20 cellular contexts compared by ENCODE assay signal in the genomic region with DNA sequence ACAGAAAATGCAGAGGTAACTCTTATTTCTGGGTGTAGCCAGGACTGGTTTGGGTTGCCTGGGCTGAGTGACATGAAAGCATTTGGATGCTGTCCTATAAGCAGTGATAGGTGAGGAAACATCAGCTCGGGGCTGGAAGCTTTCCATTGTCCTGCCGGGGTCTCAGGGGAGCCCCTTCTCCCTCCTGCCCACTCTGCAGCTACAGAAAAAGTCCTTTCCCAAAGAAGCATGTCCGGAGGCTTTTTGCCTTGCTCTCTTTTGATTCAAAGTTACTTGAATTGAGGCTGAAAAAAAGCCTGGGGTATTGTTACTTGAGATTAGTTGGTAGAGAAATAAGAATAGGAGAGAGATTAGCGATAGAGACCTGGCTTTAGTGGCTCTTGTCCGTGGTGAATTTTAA.
"Had no signal": no experiment of that assay in that cellular context is flagged by ENCODE, and none has a peak within 500 bp of the region (broad histone marks: within the 10 kb centered on the region; RNA-seq: fewer than 3 reads in every experiment).

No MANE protein-coding gene starts in this region.

- H3K9me3 Mint-ChIP-seq: dendritic cell treated with granulocyte-macrophage colony-stimulating factor and Interleukin-4, amounts not matched to agents 40 ng/mL and 50 ng/mL, for 4 days; effector memory CD8-positive, alpha-beta T cell; natural killer cell treated with Interleukin-12 subunit alpha and Interleukin-12 subunit beta and Interleukin-15 and Interleukin-18, amount 100 ng/mL, for 72 hours; neural crest cell; stimulated activated naive B cell treated with anti-CD40 and anti-IgM and Interleukin-4, amounts not matched to agents 10 μg/mL and 1 μg/mL and 100 μg/mL, for 72 hours; stimulated activated naive CD8-positive, alpha-beta T cell treated with anti-CD3 and anti-CD28 coated beads, Interleukin-15, Interleukin-2, amounts not matched to agents 100 ng/mL and 50 ng/mL, for 24 hours had no signal

- DNase-seq: colonic mucosa; effector memory CD8-positive, alpha-beta T cell; erythroblast; head of caudate nucleus; left ventricle myocardium superior; lower lobe of right lung; naive B cell; nucleus accumbens; right cardiac atrium; sigmoid colon; spleen; stimulated activated naive B cell treated with anti-CD40 and anti-IgM and Interleukin-4, amounts not matched to agents 10 μg/mL and 1 μg/mL and 100 μg/mL, for 72 hours; thyroid gland; trophoblast cell had no signal

- H3K4me1 ChIP-seq: colonic mucosa, lower lobe of right lung, prostate gland, spleen, thyroid gland, vagina had no signal

- H3K36me3 Mint-ChIP-seq: naive B cell; natural killer cell treated with Interleukin-12 subunit alpha and Interleukin-12 subunit beta and Interleukin-15 and Interleukin-18, amount 100 ng/mL, for 72 hours; stimulated activated naive B cell treated with anti-CD40 and anti-IgM and Interleukin-4, amounts not matched to agents 10 μg/mL and 1 μg/mL and 100 μg/mL, for 72 hours had no signal

- H3K36me3 ChIP-seq: colonic mucosa, lower lobe of right lung, prostate gland, spleen, thyroid gland, vagina had no signal

- H3K4me3 Mint-ChIP-seq: dendritic cell treated with granulocyte-macrophage colony-stimulating factor and Interleukin-4, amounts not matched to agents 40 ng/mL and 50 ng/mL, for 4 days; effector memory CD8-positive, alpha-beta T cell; naive B cell; natural killer cell treated with Interleukin-12 subunit alpha and Interleukin-12 subunit beta and Interleukin-15 and Interleukin-18, amount 100 ng/mL, for 72 hours; neural crest cell; stimulated activated naive B cell treated with anti-CD40 and anti-IgM and Interleukin-4, amounts not matched to agents 10 μg/mL and 1 μg/mL and 100 μg/mL, for 72 hours; stimulated activated naive CD8-positive, alpha-beta T cell treated with anti-CD3 and anti-CD28 coated beads, Interleukin-15, Interleukin-2, amounts not matched to agents 100 ng/mL and 50 ng/mL, for 24 hours had no signal

- H3K27me3 ChIP-seq: colonic mucosa, sigmoid colon, thyroid gland, vagina had no signal

- H3K4me3 ChIP-seq: colonic mucosa, lower lobe of right lung, prostate gland, sigmoid colon, spleen, thyroid gland, vagina had no signal

- H3K27ac Mint-ChIP-seq: dendritic cell treated with granulocyte-macrophage colony-stimulating factor and Interleukin-4, amounts not matched to agents 40 ng/mL and 50 ng/mL, for 4 days; effector memory CD8-positive, alpha-beta T cell; naive B cell; natural killer cell treated with Interleukin-12 subunit alpha and Interleukin-12 subunit beta and Interleukin-15 and Interleukin-18, amount 100 ng/mL, for 72 hours; stimulated activated naive B cell treated with anti-CD40 and anti-IgM and Interleukin-4, amounts not matched to agents 10 μg/mL and 1 μg/mL and 100 μg/mL, for 72 hours; stimulated activated naive CD8-positive, alpha-beta T cell treated with anti-CD3 and anti-CD28 coated beads, Interleukin-15, Interleukin-2, amounts not matched to agents 100 ng/mL and 50 ng/mL, for 24 hours had no signal

- H3K9me3 ChIP-seq: colonic mucosa, lower lobe of right lung, prostate gland, sigmoid colon, spleen, thyroid gland, vagina had no signal

- H3K27ac ChIP-seq: colonic mucosa, lower lobe of right lung, prostate gland, spleen, thyroid gland, vagina had no signal

- H3K4me1 Mint-ChIP-seq: naive B cell; stimulated activated naive B cell treated with anti-CD40 and anti-IgM and Interleukin-4, amounts not matched to agents 10 μg/mL and 1 μg/mL and 100 μg/mL, for 72 hours had no signal
